Comparison of ENCODE assay signal across 8 cellular contexts in the genomic region with DNA sequence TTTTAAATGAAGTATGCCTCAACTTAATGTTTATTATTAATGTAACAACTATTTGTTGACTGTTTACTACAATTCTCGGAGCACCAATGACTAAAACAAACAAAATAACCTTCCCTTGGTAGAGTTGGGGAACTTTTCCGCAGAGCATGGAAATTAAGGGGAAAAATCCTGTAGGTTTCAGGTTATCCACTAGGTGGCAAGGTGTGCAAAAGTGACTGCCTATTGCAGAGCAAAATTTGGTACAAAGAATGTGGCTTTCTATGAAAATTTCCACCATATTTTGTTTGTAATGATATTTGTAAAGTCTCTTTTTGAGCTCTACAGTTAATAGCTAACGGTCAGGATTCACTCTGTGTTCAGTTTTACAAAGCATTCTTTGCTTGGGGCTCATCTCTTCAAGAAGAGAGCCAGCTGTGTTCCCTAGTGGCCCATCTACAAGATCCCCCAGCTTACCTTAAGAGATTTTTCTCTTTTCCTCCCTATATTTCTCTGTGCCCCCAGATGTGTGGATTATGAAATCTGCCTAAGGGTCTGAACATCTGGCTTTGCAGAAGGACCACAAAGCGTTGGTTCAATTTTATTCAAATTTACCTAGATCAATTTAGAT.
DNase-seq lines count a peak whose midpoint lies in the region; ATAC-seq and TF ChIP-seq lines count a peak whose summit lies in the region.

No MANE protein-coding gene starts in this region.

- H3K27me3 Mint-ChIP-seq in activated CD8-positive, alpha-beta memory T cell treated with anti-CD3 and anti-CD28 coated beads, Interleukin-2, amount 10 ng/mL, durations not matched to agents 7 days and 5 days, result peaks cover 62% of the 10 kb centered on the region
- H3K27me3 Mint-ChIP-seq in neural crest cell (ENCODE audit: low read depth), result peaks cover 93% of the 10 kb centered on the region

- TF ChIP-seq CTCF in cardiac fibroblast (IDR thresholded peaks at IDR 0.05; ENCODE audit: low read depth, low read length) (peak; percentile 66), neural crest cell (conservative IDR thresholded peaks at IDR 0.05) (peak; percentile 70)

- DNase-seq in activated CD8-positive, alpha-beta memory T cell treated with anti-CD3 and anti-CD28 coated beads, Interleukin-2, amount 10 ng/mL, durations not matched to agents 7 days and 5 days, result no peak
- no peak for DNase-seq in activated CD8-positive, alpha-beta memory T cell treated with anti-CD3 and anti-CD28 coated beads, Interleukin-2, amount 50 U/mL, for 4 hours
- peak; percentile 51 to 70 for DNase-seq in Kasumi-1 (lab: John Stamatoyannopoulos, UW)
- DNase-seq in cardiac fibroblast (ENCODE audit: low read depth in 2 of 2), result peak; percentile 53 to 59
- DNase-seq in neural crest cell (ENCODE audit: low read depth, low spot score), result no peak
- DNase-seq in NCI-H128 (lab: John Stamatoyannopoulos, UW; ENCODE audit: unreplicated experiment), result no peak
- no peak for DNase-seq in middle frontal gyrus (ENCODE audit: extremely low spot score, low spot score)

- H3K27ac Mint-ChIP-seq in activated CD8-positive, alpha-beta memory T cell treated with anti-CD3 and anti-CD28 coated beads, Interleukin-2, amount 10 ng/mL, durations not matched to agents 7 days and 5 days, result no peak overlapping the region
- H3K27ac Mint-ChIP-seq in neural crest cell (ENCODE audit: unreplicated experiment), result no peak overlapping the region

- peaks cover 10% of the 10 kb centered on the region for H3K4me1 Mint-ChIP-seq in activated CD8-positive, alpha-beta memory T cell treated with anti-CD3 and anti-CD28 coated beads, Interleukin-2, amount 10 ng/mL, durations not matched to agents 7 days and 5 days
- H3K4me1 Mint-ChIP-seq in neural crest cell, result no peaks in the 10 kb centered on the region

- H3K4me3 ChIP-seq in cardiac fibroblast (replicated peaks in 1 of 2; ENCODE audit: low read depth in 2 of 2, low read length in 2 of 2), result no peak overlapping the region

- CTCF ChIA-PET in activated CD8-positive, alpha-beta memory T cell treated with anti-CD3 and anti-CD28 coated beads, Interleukin-2, amount 10 ng/mL, durations not matched to agents 7 days and 5 days (lab: Charles Lee), result interaction anchor here (1.1 to 2.3 kb wide), 2 partner anchors 30 to 96 kb away, joined by 3 to 8 read pairs; no protein-coding TSS in a partner anchor

- no peaks in the 10 kb centered on the region for H3K9me3 Mint-ChIP-seq in activated CD8-positive, alpha-beta memory T cell treated with anti-CD3 and anti-CD28 coated beads, Interleukin-2, amount 10 ng/mL, durations not matched to agents 7 days and 5 days (ENCODE audit: low read depth)
- no peaks in the 10 kb centered on the region for H3K9me3 Mint-ChIP-seq in neural crest cell

- peak; percentile 45 for ATAC-seq in activated CD8-positive, alpha-beta memory T cell treated with anti-CD3 and anti-CD28 coated beads, Interleukin-2, amount 10 ng/mL, durations not matched to agents 7 days and 5 days
- ATAC-seq in GM21786 (IDR thresholded peaks at IDR 0.05; ENCODE audit: unreplicated experiment), result peak; percentile 64

- H3K4me3 Mint-ChIP-seq in activated CD8-positive, alpha-beta memory T cell treated with anti-CD3 and anti-CD28 coated beads, Interleukin-2, amount 10 ng/mL, durations not matched to agents 7 days and 5 days, result no peak overlapping the region
- H3K4me3 Mint-ChIP-seq in neural crest cell, result no peak overlapping the region

- H3K36me3 Mint-ChIP-seq in activated CD8-positive, alpha-beta memory T cell treated with anti-CD3 and anti-CD28 coated beads, Interleukin-2, amount 10 ng/mL, durations not matched to agents 7 days and 5 days, result no peaks in the 10 kb centered on the region
- no peaks in the 10 kb centered on the region for H3K36me3 Mint-ChIP-seq in neural crest cell (ENCODE audit: low read depth)

Comparison
In these comparisons a context has a peak if more than half of its experiments do, and no peak if none do; other contexts are left out.
1. DNase-seq: peak in Kasumi-1 (2 of 2) and cardiac fibroblast (2 of 2); none in activated CD8-positive, alpha-beta memory T cell treated with anti-CD3 and anti-CD28 coated beads, Interleukin-2, amount 10 ng/mL, durations not matched to agents 7 days and 5 days (single experiment), activated CD8-positive, alpha-beta memory T cell treated with anti-CD3 and anti-CD28 coated beads, Interleukin-2, amount 50 U/mL, for 4 hours (single experiment), neural crest cell (single experiment), NCI-H128 (single experiment) and middle frontal gyrus (single experiment).